Comparison of ENCODE assay signal across 28 cellular contexts in genomic region chr7:3172768-3173280, GRCh38.
"Had no signal": no experiment of that assay in that cellular context is flagged by ENCODE, and none has a peak within 500 bp of the region (broad histone marks: within the 10 kb centered on the region; RNA-seq: fewer than 3 reads in every experiment).

No MANE protein-coding gene starts in this region.

- H3K27ac ChIP-seq: left lung, neutrophil, ovary, right atrium auricular region, skin epidermis, stomach, testis, thyroid gland, transverse colon, upper lobe of left lung had no signal

- H3K4me3 Mint-ChIP-seq: mesothelial cell of epicardium; naive thymus-derived CD4-positive, alpha-beta T cell; natural killer cell treated with Interleukin-12 subunit alpha and Interleukin-12 subunit beta and Interleukin-15 and Interleukin-18, amount 100 ng/mL, for 72 hours; stimulated activated naive B cell treated with anti-CD40 and anti-IgM and Interleukin-4, amounts not matched to agents 10 μg/mL and 1 μg/mL and 100 μg/mL, for 72 hours had no signal

- H3K4me3 ChIP-seq: left lung, lung, mucosa of descending colon, ovary, right atrium auricular region, skin epidermis, stomach, testis, thyroid gland, transverse colon, upper lobe of left lung had no signal

- ATAC-seq: left colon; left lung; mucosa of descending colon; naive thymus-derived CD4-positive, alpha-beta T cell; natural killer cell treated with Interleukin-12 subunit alpha and Interleukin-12 subunit beta and Interleukin-15 and Interleukin-18, amount 100 ng/mL, for 72 hours; sciatic nerve; stimulated activated naive B cell treated with anti-CD40 and anti-IgM and Interleukin-4, amounts not matched to agents 10 μg/mL and 1 μg/mL and 100 μg/mL, for 72 hours; stimulated activated naive CD8-positive, alpha-beta T cell treated with anti-CD3 and anti-CD28 coated beads, Interleukin-15, Interleukin-2, amounts not matched to agents 100 U/mL and 50 U/mL, for 24 hours had no signal

- H3K36me3 ChIP-seq: left lung, neutrophil, ovary, right atrium auricular region, stomach, thyroid gland, transverse colon, upper lobe of left lung had no signal

- FAIRE-seq: islet of Langerhans, kidney had no signal

- H3K4me1 ChIP-seq: left lung, right atrium auricular region, stomach, testis, thyroid gland, transverse colon, upper lobe of left lung had no signal

- H3K9me3 ChIP-seq: left lung, mucosa of descending colon, neutrophil, ovary, right atrium auricular region, stomach, testis, thyroid gland, transverse colon, upper lobe of left lung had no signal

- H3K4me1 Mint-ChIP-seq: naive thymus-derived CD4-positive, alpha-beta T cell; stimulated activated naive B cell treated with anti-CD40 and anti-IgM and Interleukin-4, amounts not matched to agents 10 μg/mL and 1 μg/mL and 100 μg/mL, for 72 hours had no signal

- DNase-seq: hippocampal formation; kidney; left colon; left lung; mesendoderm; mucosa of descending colon; naive thymus-derived CD4-positive, alpha-beta T cell; ovary; stimulated activated CD4-positive, alpha-beta T cell treated with anti-CD3 and anti-CD28 coated beads, Interleukin-12 subunit alpha, Interleukin-12 subunit beta, amount 100 ng/mL, for 4 hours; stimulated activated CD4-positive, alpha-beta T cell treated with anti-CD3 and anti-CD28 coated beads, Interleukin-15, amount 100 ng/mL, for 24 hours; stimulated activated CD4-positive, alpha-beta T cell treated with anti-CD3 and anti-CD28 coated beads, Interleukin-2, amount 100 ng/mL, for 24 hours; stimulated activated CD4-positive, alpha-beta T cell treated with anti-CD3 and anti-CD28 coated beads, Interleukin-4, amount 100 ng/mL, for 1 hour; stimulated activated naive B cell treated with anti-CD40 and anti-IgM and Interleukin-4, amounts not matched to agents 10 μg/mL and 1 μg/mL and 100 μg/mL, for 72 hours; stimulated activated naive CD8-positive, alpha-beta T cell treated with anti-CD3 and anti-CD28 coated beads, Interleukin-15, Interleukin-2, amounts not matched to agents 100 U/mL and 50 U/mL, for 24 hours; stomach; testis; thyroid gland; transverse colon; upper lobe of left lung had no signal

- H3K27ac Mint-ChIP-seq: mesothelial cell of epicardium; naive thymus-derived CD4-positive, alpha-beta T cell; natural killer cell treated with Interleukin-12 subunit alpha and Interleukin-12 subunit beta and Interleukin-15 and Interleukin-18, amount 100 ng/mL, for 72 hours; progenitor cell of endocrine pancreas; stimulated activated naive B cell treated with anti-CD40 and anti-IgM and Interleukin-4, amounts not matched to agents 10 μg/mL and 1 μg/mL and 100 μg/mL, for 72 hours had no signal

- H3K27me3 ChIP-seq: ovary, right atrium auricular region, testis, thyroid gland, upper lobe of left lung had no signal

- H3K36me3 Mint-ChIP-seq: mesothelial cell of epicardium; naive thymus-derived CD4-positive, alpha-beta T cell; natural killer cell treated with Interleukin-12 subunit alpha and Interleukin-12 subunit beta and Interleukin-15 and Interleukin-18, amount 100 ng/mL, for 72 hours; stimulated activated naive B cell treated with anti-CD40 and anti-IgM and Interleukin-4, amounts not matched to agents 10 μg/mL and 1 μg/mL and 100 μg/mL, for 72 hours had no signal

- H3K9me3 Mint-ChIP-seq: natural killer cell treated with Interleukin-12 subunit alpha and Interleukin-12 subunit beta and Interleukin-15 and Interleukin-18, amount 100 ng/mL, for 72 hours had no signal
